13 cellular contexts compared by ENCODE assay signal in genomic region chr1:162062542-162063015, GRCh38. TPM values are rescaled to one million over a fixed set of nuclear protein-coding genes. Genes with fewer than 3 reads are reported as not detected.
DNase-seq lines count a peak whose midpoint lies in the region; ATAC-seq and TF ChIP-seq lines count a peak whose summit lies in the region.
"Had no signal": no experiment of that assay in that cellular context is flagged by ENCODE, and none has a peak within 500 bp of the region (broad histone marks: within the 10 kb centered on the region; RNA-seq: fewer than 3 reads in every experiment).

No MANE protein-coding gene starts in this region.

- ATAC-seq in SK-N-SH treated with all-trans-retinoic acid at 6 μM for 48 hours = peak; percentile 87
- ATAC-seq in left ventricle myocardium superior = peak; percentile 93
- ATAC-seq: stimulated activated naive CD8-positive, alpha-beta T cell treated with anti-CD3 and anti-CD28 coated beads, Interleukin-15, Interleukin-2, amounts not matched to agents 100 U/mL and 50 U/mL, for 24 hours had no signal

- no peak overlapping the region for H2AK5ac ChIP-seq in mesendoderm (ENCODE audit: low read length)

- no CpG with 5 or more reads among the region's 4 CpGs for WGBS in mesendoderm (ENCODE audit: extremely low coverage, insufficient coverage, low lambda C conversion rate)

- no peak overlapping the region for H3K27ac ChIP-seq in mesendoderm (ENCODE audit: low read depth, low read length)

- H3K18ac ChIP-seq in mesendoderm (ENCODE audit: low read length) = no peak overlapping the region

- H3K4me2 ChIP-seq in mesendoderm (ENCODE audit: low read length) = no peak overlapping the region

- no peak overlapping the region for H2BK15ac ChIP-seq in mesendoderm (replicated peaks; ENCODE audit: low read depth)

- H2BK120ac ChIP-seq in mesendoderm (ENCODE audit: low read depth, low read length) = no peak overlapping the region

- no peaks in the 10 kb centered on the region for H3K79me1 ChIP-seq in mesendoderm (ENCODE audit: low read length)

- H3K23ac ChIP-seq in mesendoderm (ENCODE audit: low read length) = no peak overlapping the region

- no peak overlapping the region for H3K4me3 ChIP-seq in mesendoderm (ENCODE audit: low read length)

- DNase-seq in D341Med (ENCODE audit: low spot score) = peak; percentile 66
- peak; percentile 41 for DNase-seq in NCI-H128 (lab: John Stamatoyannopoulos, UW; ENCODE audit: unreplicated experiment)
- peak; percentile 59 for DNase-seq in left ventricle myocardium superior
- DNase-seq in SIG-M5 (lab: John Stamatoyannopoulos, UW) = no peak
- no peak for DNase-seq in LoVo (ENCODE audit: low spot score)
- no peak for DNase-seq in mesendoderm
- no peak for DNase-seq in EL
- DNase-seq: activated CD4-positive, alpha-beta T cell treated with anti-CD3 and anti-CD28 coated beads, Interleukin-2, amount 50 U/mL, for 1 hour; activated naive CD8-positive, alpha-beta T cell treated with anti-CD3 and anti-CD28 coated beads for 36 hours; HFFc6; stimulated activated CD4-positive, alpha-beta T cell treated with anti-CD3 and anti-CD28 coated beads, Interleukin-15, amount 100 ng/mL, for 24 hours; stimulated activated naive CD8-positive, alpha-beta T cell treated with anti-CD3 and anti-CD28 coated beads, Interleukin-15, Interleukin-2, amounts not matched to agents 100 U/mL and 50 U/mL, for 24 hours had no signal

- intact Hi-C loops in left ventricle myocardium superior (cut with micrococcal nuclease) = no loop called here

- no peak overlapping the region for H2BK5ac ChIP-seq in mesendoderm (ENCODE audit: low read length)

- H3K27me3 ChIP-seq in mesendoderm (ENCODE audit: insufficient read depth, low read length, poor library complexity) = no peaks in the 10 kb centered on the region

- no peaks in the 10 kb centered on the region for H3K4me1 ChIP-seq in mesendoderm (ENCODE audit: control insufficient read depth, low read depth, low read length)

- H4K5ac ChIP-seq in mesendoderm (ENCODE audit: low read length) = no peak overlapping the region

- no peak overlapping the region for H3K56ac ChIP-seq in mesendoderm (ENCODE audit: low read length)

- H3K4ac ChIP-seq in mesendoderm (ENCODE audit: low read depth, low read length) = no peak overlapping the region

- no peaks in the 10 kb centered on the region for H3K36me3 ChIP-seq in mesendoderm (ENCODE audit: control insufficient read depth, insufficient read depth, low read length)

- H4K8ac ChIP-seq in mesendoderm (ENCODE audit: low read depth, low read length) = no peak overlapping the region

- H3K9ac ChIP-seq in mesendoderm (ENCODE audit: low read length) = no peak overlapping the region

- no peaks in the 10 kb centered on the region for H3K79me2 ChIP-seq in mesendoderm (ENCODE audit: control insufficient read depth, insufficient read depth, low read length)

TF ChIP-seq in SK-N-SH treated with all-trans-retinoic acid at 6 μM for 48 hours, 23 proteins besides CTCF, POLR2A, EP300 and RAD21:
- no peak for TF ChIP-seq ZNF70 (CRISPR knock-in tag; IDR thresholded peaks at IDR 0.05)
- TF ChIP-seq ISL1 (CRISPR knock-in tag; IDR thresholded peaks at IDR 0.05) = no peak
- TF ChIP-seq SNAI2 (CRISPR knock-in tag; IDR thresholded peaks at IDR 0.05) = no peak
- no peak for TF ChIP-seq PPARA (CRISPR knock-in tag; IDR thresholded peaks at IDR 0.05; ENCODE audit: borderline replicate concordance)
- no peak for TF ChIP-seq BACH2 (CRISPR knock-in tag; IDR thresholded peaks at IDR 0.05; ENCODE audit: borderline replicate concordance)

RNA-seq across cellular contexts. Expression of gene NOS1AP, which starts 6.9 kb away (rescaled TPM):
- total RNA-seq in left ventricle myocardium superior = 5.0 TPM
- polyA plus RNA-seq in mesendoderm (2013, experiment 1 of 2) = 10.6 TPM
- 10.8 TPM for polyA plus RNA-seq in mesendoderm (2013, experiment 2 of 2)

RNA-seq across cellular contexts. Expression of gene OLFML2B, which starts 38.9 kb away (rescaled TPM):
- 2.4 TPM for total RNA-seq in left ventricle myocardium superior
- polyA plus RNA-seq in mesendoderm (2013, experiment 1 of 2) = 2.4 TPM
- 2.8 TPM for polyA plus RNA-seq in mesendoderm (2013, experiment 2 of 2)

Comparison
In these comparisons a context has a peak if more than half of its experiments do, and no peak if none do; other contexts are left out.
1. DNase-seq: peak in D341Med (single experiment), NCI-H128 (single experiment) and left ventricle myocardium superior (single experiment); none in SIG-M5 (single experiment), LoVo (single experiment), mesendoderm (single experiment) and EL (single experiment).